Comparison of ENCODE assay signal across 8 cellular contexts in the genomic region with DNA sequence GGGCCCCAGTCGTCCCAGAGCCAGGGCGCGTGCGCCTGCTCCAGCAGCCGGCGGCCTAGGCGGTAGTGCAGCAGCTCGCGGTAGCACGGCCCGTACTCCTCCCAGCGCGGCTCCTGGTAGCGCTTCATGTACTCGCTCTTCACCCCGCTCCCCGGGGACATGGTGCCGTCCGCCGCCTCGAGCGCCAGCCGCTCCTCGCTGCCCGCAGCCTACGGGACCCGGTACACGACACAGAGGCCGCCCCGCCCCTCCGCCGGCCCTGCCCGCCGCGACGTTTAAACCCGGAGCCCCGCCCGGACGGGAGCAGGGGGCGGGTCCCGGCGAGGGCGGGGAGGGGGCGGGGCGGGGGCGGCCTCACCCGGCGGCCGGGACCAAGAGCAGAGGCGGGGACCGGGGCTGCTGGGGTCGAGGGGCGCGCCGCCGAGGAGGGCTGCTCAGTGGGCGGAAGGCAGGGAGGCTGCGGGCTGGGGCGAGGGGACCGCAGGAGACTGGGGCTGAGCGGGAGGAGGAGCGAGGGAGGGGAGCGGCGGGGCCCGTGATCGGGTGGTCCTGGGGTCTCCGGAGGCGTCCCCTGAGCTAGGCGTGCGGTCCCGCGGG. TPM values are rescaled to one million over a fixed set of nuclear protein-coding genes. Genes with fewer than 3 reads are reported as not detected.
DNase-seq lines count a peak whose midpoint lies in the region; ATAC-seq and TF ChIP-seq lines count a peak whose summit lies in the region.

No MANE protein-coding gene starts in this region.

- H3K36me3 ChIP-seq in WERI-Rb-1, result no peaks in the 10 kb centered on the region
- H3K36me3 ChIP-seq in breast epithelium, result no peaks in the 10 kb centered on the region
- no peaks in the 10 kb centered on the region for H3K36me3 ChIP-seq in spleen

- H3K9me3 Mint-ChIP-seq in immature natural killer cell, result no peaks in the 10 kb centered on the region

- DNase-seq in A172 (ENCODE audit: low spot score), result peak; percentile 56
- peak; percentile 89 for DNase-seq in NCI-H2107 (lab: John Stamatoyannopoulos, UW)
- peak; percentile 71 for DNase-seq in WERI-Rb-1
- DNase-seq in breast epithelium (ENCODE audit: low spot score in 2 of 2), result peak; percentile 73 to 75
- DNase-seq in immature natural killer cell, result peak; percentile 80 to 84 (median 82)
- peak; percentile 97 for DNase-seq in spleen

- H3K27ac ChIP-seq in WERI-Rb-1, result peak overlapping the region; percentile 88
- H3K27ac ChIP-seq in breast epithelium, result peak overlapping the region; percentile 94 to 97
- H3K27ac ChIP-seq in spleen, result peak overlapping the region; percentile 84 to 97 (median 92)

- ATAC-seq in GM18517 (IDR thresholded peaks at IDR 0.05; ENCODE audit: unreplicated experiment), result peak; percentile 57
- ATAC-seq in HG03025 (IDR thresholded peaks at IDR 0.05; ENCODE audit: low FRiP score, unreplicated experiment), result peak; percentile 77

- WGBS in spleen, 5 donors, result 0 to 8% (median 1%) methylated on average over 4 to 73 of the region's 73 CpGs

- TF ChIP-seq CTCF in WERI-Rb-1 (IDR thresholded peaks at IDR 0.05; ENCODE audit: low read depth, low read length) (no peak), breast epithelium (IDR thresholded peaks at IDR 0.05) (no peak), spleen (IDR thresholded peaks at IDR 0.05 in 8 of 11, conservative IDR thresholded peaks at IDR 0.05 in 3 of 11) (no peak)

- no peaks in the 10 kb centered on the region for H3K9me3 ChIP-seq in WERI-Rb-1 (ENCODE audit: severe bottlenecking)
- no peaks in the 10 kb centered on the region for H3K9me3 ChIP-seq in breast epithelium
- no peaks in the 10 kb centered on the region for H3K9me3 ChIP-seq in spleen

- H3K36me3 Mint-ChIP-seq in immature natural killer cell, result no peaks in the 10 kb centered on the region

- H3K4me3 Mint-ChIP-seq in immature natural killer cell, result peak overlapping the region; percentile 70 to 92 (median 84)

- H3K4me1 ChIP-seq in breast epithelium (no peaks in the 10 kb centered on the region), spleen (peaks cover 9 to 62% (median 41%) of the 10 kb centered on the region in 6 donors)

- H3K4me3 ChIP-seq in WERI-Rb-1 (ENCODE audit: low read depth, low read length) (peak overlapping the region; percentile 64), breast epithelium (peak overlapping the region; percentile 91 to 99 (median 94)), spleen (peak overlapping the region; percentile 86 to 98 (median 94))

- peaks cover 38 to 56% of the 10 kb centered on the region in 2 donors for H3K4me1 Mint-ChIP-seq in immature natural killer cell

- H3K27me3 ChIP-seq in WERI-Rb-1 (ENCODE audit: insufficient read depth, low read depth, severe bottlenecking) (no peaks in the 10 kb centered on the region), breast epithelium (no peaks in the 10 kb centered on the region), spleen (replicated peaks in 1 of 7) (peaks cover 0 to 23% (median 0%) of the 10 kb centered on the region in 7 donors)

- peaks cover 5 to 10% (median 9%) of the 10 kb centered on the region in 3 donors for H3K27me3 Mint-ChIP-seq in immature natural killer cell (ENCODE audit: low read depth in 3 of 3)

- intact Hi-C loops in breast epithelium (cut with DNase I; ENCODE audit: low total_unique reads), result no loop called here
- intact Hi-C loops in spleen (cut with DNase I; ENCODE audit: low total_unique reads), result no loop called here

- H3K27ac Mint-ChIP-seq in immature natural killer cell, result peak overlapping the region in 2 of 6 donors; percentile 38 to 57

- TF ChIP-seq POLR2A in breast epithelium (IDR thresholded peaks at IDR 0.05) (no peak), spleen (IDR thresholded peaks at IDR 0.05) (no peak)

RNA-seq across cellular contexts. Expression of a gene that starts 0.4 kb away (rescaled TPM):
- total RNA-seq in A172 (2014; rRNA removed; shearing (Covaris generic)), result 31.0 and 33.5 TPM in 2 replicates
- total RNA-seq in breast epithelium (10 to 100 TPM in 1 of 3 donors, 1 to 10 TPM in 2; 6.9 to 13.5 (median 7.8) TPM), spleen (10 to 100 TPM in 3 of 7 donors, 1 to 10 TPM in 4; 7.9 to 11.4 (median 9.6) TPM)
- polyA plus RNA-seq in immature natural killer cell (1 to 10 TPM; 1.6 to 2.7 (median 1.8) TPM), spleen (1 to 10 TPM; 2.1 to 7.1 (median 4.9) TPM)

Comparison
In these comparisons a context has a peak if more than half of its experiments do, and no peak if none do; other contexts are left out.
1. Peak in every context shown above with its lines: DNase-seq, ATAC-seq, H3K4me3 ChIP-seq and H3K27ac ChIP-seq.